8 cellular contexts compared by ENCODE assay signal in the genomic region with DNA sequence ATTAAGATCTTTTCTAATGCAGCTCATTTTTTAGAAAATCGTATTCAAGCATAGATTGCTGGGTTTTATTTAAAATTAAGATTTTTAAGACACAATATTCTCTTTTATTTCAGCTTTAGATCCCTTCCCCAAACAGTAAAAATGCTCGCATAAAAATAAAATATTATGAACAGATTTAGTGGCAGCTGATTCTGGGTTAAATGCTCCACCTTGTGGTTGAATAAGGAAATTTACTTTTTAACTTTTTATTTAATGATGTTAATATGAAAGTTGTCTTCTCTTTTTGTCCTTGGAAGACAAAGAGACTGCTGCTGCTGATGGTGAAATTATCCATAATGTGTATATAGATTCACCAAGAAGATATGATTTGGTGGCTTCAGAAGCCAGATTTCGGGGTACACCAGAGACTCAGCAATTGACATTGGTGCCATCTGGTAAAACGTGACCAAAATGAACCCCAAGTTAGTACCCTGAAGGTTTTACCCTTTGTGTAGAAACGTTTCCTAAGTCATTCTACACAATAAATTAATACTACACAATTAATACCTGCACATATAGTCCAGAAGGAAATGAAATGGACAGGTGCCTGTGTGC.
DNase-seq lines count a peak whose midpoint lies in the region; ATAC-seq, FAIRE-seq and TF ChIP-seq lines count a peak whose summit lies in the region.

No MANE protein-coding gene starts in this region.

- H3K27me3 ChIP-seq in PC-3 (ENCODE audit: low read length) (no peaks in the 10 kb centered on the region), tibial artery (peaks cover 0 to 4% of the 10 kb centered on the region in 2 donors)

- ATAC-seq in PC-3 (peak; percentile 20; the same call in 1 of the 2 replicates), esophagus mucosa (no peak)

- no peak overlapping the region for H3K4me3 Mint-ChIP-seq in activated CD4-positive, alpha-beta T cell treated with anti-CD3 and anti-CD28 coated beads, Interleukin-2, amount 10 ng/mL, durations not matched to agents 24 days and 14 days
- no peak overlapping the region for H3K4me3 Mint-ChIP-seq in activated CD4-positive, alpha-beta T cell treated with anti-CD3 and anti-CD28 coated beads, Interleukin-2, amount 10 ng/mL, durations not matched to agents 7 days and 5 days

- H3K27me3 Mint-ChIP-seq in activated CD4-positive, alpha-beta T cell treated with anti-CD3 and anti-CD28 coated beads, Interleukin-2, amount 10 ng/mL, durations not matched to agents 24 days and 14 days: no peaks in the 10 kb centered on the region
- peaks cover 5% of the 10 kb centered on the region for H3K27me3 Mint-ChIP-seq in activated CD4-positive, alpha-beta T cell treated with anti-CD3 and anti-CD28 coated beads, Interleukin-2, amount 10 ng/mL, durations not matched to agents 7 days and 5 days

- no peaks in the 10 kb centered on the region for H3K36me3 Mint-ChIP-seq in activated CD4-positive, alpha-beta T cell treated with anti-CD3 and anti-CD28 coated beads, Interleukin-2, amount 10 ng/mL, durations not matched to agents 24 days and 14 days (ENCODE audit: low read depth)
- H3K36me3 Mint-ChIP-seq in activated CD4-positive, alpha-beta T cell treated with anti-CD3 and anti-CD28 coated beads, Interleukin-2, amount 10 ng/mL, durations not matched to agents 7 days and 5 days (ENCODE audit: low read depth): no peaks in the 10 kb centered on the region

- H3K4me2 ChIP-seq in PC-3 (ENCODE audit: low read length): no peak overlapping the region

- H2AFZ ChIP-seq in PC-3 (ENCODE audit: low read length): no peak overlapping the region

- DNase-seq in activated CD4-positive, alpha-beta T cell treated with anti-CD3 and anti-CD28 coated beads, Interleukin-2, amount 10 ng/mL, durations not matched to agents 24 days and 14 days: peak; percentile 43
- no peak for DNase-seq in activated CD4-positive, alpha-beta T cell treated with anti-CD3 and anti-CD28 coated beads, Interleukin-2, amount 10 ng/mL, durations not matched to agents 7 days and 5 days
- DNase-seq in PC-3 (peak; percentile 60), fibroblast of mammary gland (ENCODE audit: low read depth) (peak; percentile 31), tibial artery (no peak), amygdala (lab: John Stamatoyannopoulos, UW) (no peak), GM12891 (ENCODE audit: insufficient read length, low spot score) (no peak)

- no peak overlapping the region for H3K27ac ChIP-seq in PC-3 (ENCODE audit: low read length)
- no peak overlapping the region for H3K27ac ChIP-seq in tibial artery

- intact Hi-C loops in activated CD4-positive, alpha-beta T cell treated with anti-CD3 and anti-CD28 coated beads, Interleukin-2, amount 10 ng/mL, durations not matched to agents 24 days and 14 days (cut with micrococcal nuclease): loop anchor here (2.0 to 5.0 kb wide), 2 partner anchors 820 to 834 kb away; no protein-coding TSS in a partner anchor
- intact Hi-C loops in PC-3 (cut with micrococcal nuclease): loop anchor here (1.0 to 10.0 kb wide), 6 partner anchors 210 to 835 kb away; a partner anchor contains a TSS
- intact Hi-C loops in tibial artery (cut with DNase I; ENCODE audit: low total_unique reads): no loop called here

- H3K4me3 ChIP-seq in PC-3 (ENCODE audit: low read length): no peak overlapping the region
- no peak overlapping the region for H3K4me3 ChIP-seq in fibroblast of mammary gland (ENCODE audit: control insufficient read depth, low read depth, low read length)
- H3K4me3 ChIP-seq in tibial artery: no peak overlapping the region

- no peaks in the 10 kb centered on the region for H3K79me2 ChIP-seq in PC-3 (ENCODE audit: low read length)

- no peak overlapping the region for H3K9ac ChIP-seq in PC-3 (ENCODE audit: low read length)

- H3K4me1 ChIP-seq in PC-3 (ENCODE audit: insufficient read depth, low read length): peaks cover 13% of the 10 kb centered on the region; the same call in 1 of the 2 replicates
- H3K4me1 ChIP-seq in tibial artery: no peaks in the 10 kb centered on the region

- POLR2A ChIA-PET in activated CD4-positive, alpha-beta T cell treated with anti-CD3 and anti-CD28 coated beads, Interleukin-2, amount 10 ng/mL, durations not matched to agents 7 days and 5 days (lab: Charles Lee): no interaction called here
- POLR2A ChIA-PET in PC-3 (lab: Charles Lee; ENCODE audit: unreplicated experiment): interaction anchor here (0.7 kb wide), 1 partner anchor 29 kb away, joined by 3 read pairs; no protein-coding TSS in a partner anchor

- no peaks in the 10 kb centered on the region for H3K9me3 ChIP-seq in PC-3 (ENCODE audit: low read length)
- H3K9me3 ChIP-seq in tibial artery: no peaks in the 10 kb centered on the region

- no peaks in the 10 kb centered on the region for H3F3A ChIP-seq in PC-3 (ENCODE audit: low read length, unreplicated experiment)

- CTCF ChIA-PET in activated CD4-positive, alpha-beta T cell treated with anti-CD3 and anti-CD28 coated beads, Interleukin-2, amount 10 ng/mL, durations not matched to agents 7 days and 5 days (lab: Charles Lee): interaction anchor here (0.5 to 0.7 kb wide), 2 partner anchors 10 to 917 kb away, joined by 3 to 5 read pairs; no protein-coding TSS in a partner anchor
- CTCF ChIA-PET in PC-3 (lab: Charles Lee): interaction anchor here (0.7 to 1.2 kb wide), 4 partner anchors 122 to 548 kb away, joined by 3 to 5 read pairs (median 4); a partner anchor contains a TSS

- H3K9me2 ChIP-seq in PC-3 (replicated peaks; ENCODE audit: low read length): no peaks in the 10 kb centered on the region

- H3K4me1 Mint-ChIP-seq in activated CD4-positive, alpha-beta T cell treated with anti-CD3 and anti-CD28 coated beads, Interleukin-2, amount 10 ng/mL, durations not matched to agents 24 days and 14 days: no peaks in the 10 kb centered on the region
- H3K4me1 Mint-ChIP-seq in activated CD4-positive, alpha-beta T cell treated with anti-CD3 and anti-CD28 coated beads, Interleukin-2, amount 10 ng/mL, durations not matched to agents 7 days and 5 days: no peaks in the 10 kb centered on the region

- H3K36me3 ChIP-seq in PC-3 (ENCODE audit: low read depth, low read length) (no peaks in the 10 kb centered on the region), tibial artery (no peaks in the 10 kb centered on the region)

- BruUV-seq in PC-3 (replicated peaks; lab: Mats Ljungman, UMichigan): no TSS peak

- no peaks in the 10 kb centered on the region for H4K20me1 ChIP-seq in PC-3 (ENCODE audit: low read length)

- no peak for FAIRE-seq in GM12891 (lab: Jason Lieb, UNC)

- H3K9me3 Mint-ChIP-seq in activated CD4-positive, alpha-beta T cell treated with anti-CD3 and anti-CD28 coated beads, Interleukin-2, amount 10 ng/mL, durations not matched to agents 24 days and 14 days: no peaks in the 10 kb centered on the region
- no peaks in the 10 kb centered on the region for H3K9me3 Mint-ChIP-seq in activated CD4-positive, alpha-beta T cell treated with anti-CD3 and anti-CD28 coated beads, Interleukin-2, amount 10 ng/mL, durations not matched to agents 7 days and 5 days

- no peak for TF ChIP-seq POLR2A in GM12891 (IDR thresholded peaks at IDR 0.05; ENCODE audit: low read depth, low read length)

- TF ChIP-seq CTCF in PC-3 (conservative IDR thresholded peaks at IDR 0.05; ENCODE audit: low read depth, low read length): peak; percentile 77
- TF ChIP-seq CTCF in fibroblast of mammary gland (conservative IDR thresholded peaks at IDR 0.05; ENCODE audit: control insufficient read depth, insufficient read depth, low read depth, low read length): peak; percentile 58
- peak; percentile 43 to 55 for TF ChIP-seq CTCF in tibial artery (IDR thresholded peaks at IDR 0.05)

- H3K27ac Mint-ChIP-seq in activated CD4-positive, alpha-beta T cell treated with anti-CD3 and anti-CD28 coated beads, Interleukin-2, amount 10 ng/mL, durations not matched to agents 24 days and 14 days: no peak overlapping the region
- no peak overlapping the region for H3K27ac Mint-ChIP-seq in activated CD4-positive, alpha-beta T cell treated with anti-CD3 and anti-CD28 coated beads, Interleukin-2, amount 10 ng/mL, durations not matched to agents 7 days and 5 days

TF ChIP-seq in GM12891, 5 proteins besides CTCF, POLR2A, EP300 and RAD21:
- TF ChIP-seq POLR2AphosphoS5 (IDR thresholded peaks at IDR 0.05; ENCODE audit: low read depth, low read length) (no peak), PAX5 (IDR thresholded peaks at IDR 0.05; ENCODE audit: insufficient read depth, low read length, severe bottlenecking) (no peak), POU2F2 (IDR thresholded peaks at IDR 0.05; ENCODE audit: low read depth, low read length) (no peak), TAF1 (IDR thresholded peaks at IDR 0.05; ENCODE audit: low read depth, low read length) (no peak), SPI1 (IDR thresholded peaks at IDR 0.05; ENCODE audit: low read depth, low read length) (no peak)
TF ChIP-seq in GM12891: peak in this region for 0.

Comparison
In these comparisons a context has a peak if more than half of its experiments do, and no peak if none do; other contexts are left out.
1. DNase-seq: peak in activated CD4-positive, alpha-beta T cell treated with anti-CD3 and anti-CD28 coated beads, Interleukin-2, amount 10 ng/mL, durations not matched to agents 24 days and 14 days (single experiment), PC-3 (single experiment) and fibroblast of mammary gland (single experiment); none in activated CD4-positive, alpha-beta T cell treated with anti-CD3 and anti-CD28 coated beads, Interleukin-2, amount 10 ng/mL, durations not matched to agents 7 days and 5 days (single experiment), tibial artery (0 of 2), amygdala (0 of 56) and GM12891 (single experiment).
2. Peak in every context shown above with its lines, with median percentiles within 50 percentile points of each other: CTCF ChIP-seq.